ENCODE assay signal across 8 cellular contexts in genomic region chr16:46621006-46621629, GRCh38. TPM values are rescaled to one million over a fixed set of nuclear protein-coding genes. Genes with fewer than 3 reads are reported as not detected.
DNase-seq lines count a peak whose midpoint lies in the region; ATAC-seq and TF ChIP-seq lines count a peak whose summit lies in the region.

Gene SHCBP1 (minus strand): TSS chr16:46621379. CDS start chr16:46621359, 20 bp downstream.

- H4K20me1 ChIP-seq in OCI-LY3 (ENCODE audit: insufficient read depth, low read length), result 0 out of 2 replicates have a peak, but pooled peaks cover 9% of the 10 kb centered on the region

- no peaks in the 10 kb centered on the region for H3K9me3 ChIP-seq in HUES48 (ENCODE audit: control insufficient read depth, insufficient read depth, low read length)
- no peaks in the 10 kb centered on the region for H3K9me3 ChIP-seq in OCI-LY3 (ENCODE audit: insufficient read depth, low read length)
- H3K9me3 ChIP-seq in esophagus muscularis mucosa, result no peaks in the 10 kb centered on the region

- H3K4me1 ChIP-seq in HUES48 (ENCODE audit: control insufficient read depth, insufficient read depth, low read length), result peaks cover 5% of the 10 kb centered on the region
- peaks cover 10% of the 10 kb centered on the region for H3K4me1 ChIP-seq in OCI-LY3 (ENCODE audit: low read length)
- peaks cover 11 to 19% (median 14%) of the 10 kb centered on the region in 4 donors for H3K4me1 ChIP-seq in esophagus muscularis mucosa

- ATAC-seq in GM21423 (IDR thresholded peaks at IDR 0.05; ENCODE audit: unreplicated experiment), result peak; percentile 94

- H3K79me2 ChIP-seq in OCI-LY3 (ENCODE audit: low read length), result peaks cover 46% of the 10 kb centered on the region

- H3K27me3 ChIP-seq in HUES48 (ENCODE audit: control insufficient read depth, insufficient read depth, low read length) (no peaks in the 10 kb centered on the region), OCI-LY3 (ENCODE audit: low read depth, low read length) (no peaks in the 10 kb centered on the region), esophagus muscularis mucosa (no peaks in the 10 kb centered on the region)

- H3K27ac ChIP-seq in HUES48 (ENCODE audit: low read depth, low read length), result peak within 1 kb of the TSS; percentile 85
- peak within 1 kb of the TSS; percentile 69 for H3K27ac ChIP-seq in OCI-LY3 (ENCODE audit: low read length)
- H3K27ac ChIP-seq in esophagus muscularis mucosa (replicated peaks in 1 of 4), result no peak within 1 kb of the TSS

- H3K4me3 ChIP-seq in HUES48 (ENCODE audit: low read depth, low read length) (peak within 1 kb of the TSS; percentile 94), OCI-LY3 (ENCODE audit: low read length) (peak within 1 kb of the TSS; percentile 94), esophagus muscularis mucosa (peak within 1 kb of the TSS; percentile 51 to 67 (median 54))

- TF ChIP-seq EP300 in esophagus muscularis mucosa (IDR thresholded peaks at IDR 0.05), result no peak

- DNase-seq in DMS 273 treated with DMSO at 0.1 percent for 48 hours (lab: John Stamatoyannopoulos, UW) (peak; percentile 81), activated T-cell treated with anti-CD3 and anti-CD28 coated beads for 4 hours (peak; percentile 36), esophagus muscularis mucosa (ENCODE audit: extremely low spot score) (peak; percentile 95), myocyte (ENCODE audit: low read depth) (peak; percentile 93)
- DNase-seq in stimulated activated CD8-positive, alpha-beta memory T cell treated with anti-CD3 and anti-CD28 coated beads, Interleukin-7, amount 100 ng/mL, for 4 hours (ENCODE audit: low read depth in 2 of 2), result peak; percentile 36 to 49

- no peak; the same call in 1 of the 2 replicates for TF ChIP-seq CTCF in OCI-LY3 (IDR thresholded peaks at IDR 0.05; ENCODE audit: low read depth, low read length)
- TF ChIP-seq CTCF in esophagus muscularis mucosa (IDR thresholded peaks at IDR 0.05), result no peak

- peak within 1 kb of the TSS; percentile 87 for H3K4me2 ChIP-seq in OCI-LY3 (ENCODE audit: low read length)

- peak within 1 kb of the TSS; percentile 93 for H3K9ac ChIP-seq in HUES48 (ENCODE audit: low read depth, low read length)
- peak within 1 kb of the TSS; percentile 97 for H3K9ac ChIP-seq in OCI-LY3 (ENCODE audit: low read length)

- peaks cover 25% of the 10 kb centered on the region for H3K36me3 ChIP-seq in HUES48 (ENCODE audit: control insufficient read depth, insufficient read depth, low read length)
- H3K36me3 ChIP-seq in OCI-LY3 (replicated peaks; ENCODE audit: low read depth, low read length), result peaks cover 25% of the 10 kb centered on the region
- no peaks in the 10 kb centered on the region for H3K36me3 ChIP-seq in esophagus muscularis mucosa

- WGBS in esophagus muscularis mucosa, result under 1% methylated on average over 22 of the region's 51 CpGs

- TF ChIP-seq POLR2A in esophagus muscularis mucosa (IDR thresholded peaks at IDR 0.05; ENCODE audit: low read depth), result no peak

- intact Hi-C loops in esophagus muscularis mucosa (cut with DNase I), result no loop called here

- H2AFZ ChIP-seq in OCI-LY3 (ENCODE audit: low read depth, low read length), result peak within 1 kb of the TSS; percentile 82; the same call in 1 of the 2 replicates

RNA-seq across cellular contexts. Expression of gene SHCBP1, which starts in this region (rescaled TPM):
- under 1 TPM; 0.13 to 0.83 (median 0.35) TPM for total RNA-seq in esophagus muscularis mucosa
- total RNA-seq in myocyte, result 0.88 and 3.2 TPM in 2 replicates
- polyA plus RNA-seq in myocyte (2012), result 0.54 TPM

Comparison
In these comparisons a context has a peak if more than half of its experiments do, and no peak if none do; other contexts are left out.
1. Peak in DNase-seq and H3K4me3 ChIP-seq in esophagus muscularis mucosa; RNA of the gene not detected or under 1 TPM.
2. DNase-seq: peak in every context shown above with its lines; median percentile 95 in esophagus muscularis mucosa; 93 in myocyte; 81 in DMS 273 treated with DMSO at 0.1 percent for 48 hours; 42 in stimulated activated CD8-positive, alpha-beta memory T cell treated with anti-CD3 and anti-CD28 coated beads, Interleukin-7, amount 100 ng/mL, for 4 hours; 36 in activated T-cell treated with anti-CD3 and anti-CD28 coated beads for 4 hours.
3. H3K27ac ChIP-seq: peak in HUES48 (single experiment) and OCI-LY3 (single experiment); none in esophagus muscularis mucosa (0 of 4).
4. Peak in every context shown above with its lines, with median percentiles within 50 percentile points of each other: H3K4me3 ChIP-seq.